In genomic region chr9:71037521-71037920, GRCh38 we compare ENCODE assay signal across 24 cellular contexts.
"Had no signal": no experiment of that assay in that cellular context is flagged by ENCODE, and none has a peak within 500 bp of the region (broad histone marks: within the 10 kb centered on the region; RNA-seq: fewer than 3 reads in every experiment).

No MANE protein-coding gene starts in this region.

- H3K36me3 ChIP-seq: MG63, Peyer's patch, SJCRH30 had no signal

- H3K9me3 ChIP-seq: MG63, Peyer's patch, SJCRH30 had no signal

- DNase-seq: Karpas-422; KBM-7; MG63; NCI-H1092; NCI-H1105 treated with DMSO at 0.1 percent for 48 hours; NCI-H1417 treated with DMSO at 0.1 percent for 48 hours; NCI-H146; NCI-H1694 treated with DMSO at 0.1 percent for 48 hours; NCI-H1930; NCI-H2081; NCI-H2107; NCI-H2171 treated with DMSO at 0.1 percent for 48 hours; NCI-H345; NCI-H446 treated with DMSO at 0.1 percent for 48 hours; NCI-H510A treated with DMSO at 0.1 percent for 48 hours; NCI-H526 treated with DMSO at 0.1 percent for 48 hours; NCI-H748 treated with DMSO at 0.1 percent for 48 hours; NK-92 treated with Interleukin-12 subunit alpha and Interleukin-12 subunit beta, amount 100 ng/mL, for 24 hours; OCI-M1; PC-9; Peyer's patch; SHP77 treated with DMSO at 0.1 percent for 48 hours; SJCRH30 had no signal

- H3K27me3 ChIP-seq: MG63, Peyer's patch, SJCRH30 had no signal

- H3K4me1 ChIP-seq: Peyer's patch, SJCRH30 had no signal

- H3K4me3 ChIP-seq: MG63, PC-9, Peyer's patch, SJCRH30, SK-N-MC had no signal

- H3K27ac ChIP-seq: PC-9, Peyer's patch, SJCRH30, SK-N-MC had no signal
